7 cellular contexts compared by ENCODE assay signal in the genomic region with DNA sequence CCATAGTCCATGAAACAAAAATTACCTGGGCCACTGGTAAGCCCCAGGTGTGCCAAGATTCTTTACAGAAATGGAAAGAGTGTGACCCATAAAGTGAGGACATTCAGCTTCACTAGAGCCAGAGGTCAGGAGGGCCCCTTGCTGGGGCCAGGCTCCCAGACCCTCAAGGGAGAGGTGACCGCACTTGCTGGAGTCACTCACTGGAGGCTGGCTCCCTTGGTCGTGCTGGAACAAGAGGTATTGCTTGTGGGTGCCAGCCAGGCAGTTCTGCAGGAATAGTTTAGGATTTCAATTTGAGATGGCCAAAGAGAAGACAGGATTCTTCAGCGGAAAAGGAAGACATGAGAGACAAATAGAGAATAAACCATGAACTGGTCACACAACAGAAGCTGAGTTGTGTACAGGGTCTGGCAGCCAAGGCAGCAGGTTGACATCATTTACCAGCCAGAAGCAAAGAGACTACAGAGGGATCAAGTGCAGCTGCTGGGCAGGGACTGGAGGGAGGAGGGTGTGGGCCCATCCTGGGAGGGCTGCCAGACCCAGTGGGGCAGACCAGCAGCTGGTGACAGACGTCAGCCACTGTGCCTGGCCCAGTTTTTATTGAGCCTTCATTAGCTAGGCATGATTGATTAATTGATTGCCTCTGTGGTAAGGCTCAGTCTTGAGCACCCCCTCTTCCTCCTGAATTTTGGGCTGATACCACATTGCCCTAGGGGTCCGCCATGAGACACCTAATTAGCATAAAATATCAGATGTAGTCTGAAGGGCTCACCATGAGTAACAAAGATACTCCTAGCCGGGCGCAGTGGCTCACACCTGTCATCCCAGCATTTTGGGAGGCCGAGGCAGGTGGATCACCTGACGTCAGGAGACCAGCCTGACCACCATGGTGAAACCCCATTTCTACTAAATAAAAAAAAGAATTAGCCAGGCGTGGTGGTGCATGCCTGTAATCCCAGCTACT. TPM values are rescaled to one million over a fixed set of nuclear protein-coding genes. Genes with fewer than 3 reads are reported as not detected.
DNase-seq lines count a peak whose midpoint lies in the region; ATAC-seq and TF ChIP-seq lines count a peak whose summit lies in the region.
"Not testable (repeated sequence)": the region's sequence is repeated elsewhere in the genome, so short reads cannot be mapped to it uniquely, and the experiment has no call there.

No MANE protein-coding gene starts in this region.

- peak; percentile 7 for DNase-seq in DMS53 (lab: John Stamatoyannopoulos, UW)
- peak; percentile 36 for DNase-seq in NCI-H2029 treated with DMSO at 0.1 percent for 48 hours (lab: John Stamatoyannopoulos, UW)
- DNase-seq in NCI-H774 (lab: John Stamatoyannopoulos, UW): peak; percentile 47
- peak; percentile 19 to 60 (median 48) for DNase-seq in body of pancreas
- DNase-seq in Right ventricle myocardium inferior (ENCODE audit: missing footprints): not testable (repeated sequence)
- peak; percentile 80 for DNase-seq in medulla oblongata (ENCODE audit: extremely low spot score)
- peak; percentile 36 for DNase-seq in retina

- H3K36me3 ChIP-seq in body of pancreas (replicated peaks in 1 of 2; ENCODE audit: insufficient read depth in 1 of 2, low read depth in 2 of 2): not testable (repeated sequence)

- WGBS in body of pancreas, 2 donors: 75 to 82% methylated on average over 7 to 10 of the region's 10 CpGs

- H3K27ac ChIP-seq in body of pancreas: peak overlapping the region in 2 of 4 donors; percentile 36 to 55

- not testable (repeated sequence) for H3K4me3 ChIP-seq in body of pancreas

- not testable (repeated sequence) for H3K4me1 ChIP-seq in body of pancreas

- H3K9me3 ChIP-seq in body of pancreas: not testable (repeated sequence)

- intact Hi-C loops in body of pancreas (cut with DNase I); Right ventricle myocardium inferior (cut with DNase I): not testable (repeated sequence)

- not testable (repeated sequence) for H3K27me3 ChIP-seq in body of pancreas

- TF ChIP-seq CTCF in body of pancreas (IDR thresholded peaks at IDR 0.05): not testable (repeated sequence)

- not testable (repeated sequence) for TF ChIP-seq POLR2A in body of pancreas (IDR thresholded peaks at IDR 0.05)

- ATAC-seq in body of pancreas (peak; percentile 82), Right ventricle myocardium inferior (peak; percentile 94)

RNA-seq across cellular contexts. Expression of a gene that starts 40.1 kb away (rescaled TPM):
- total RNA-seq in body of pancreas (10 to 100 TPM in 1 of 2 donors, 1 to 10 TPM in 1; 7.6 to 15.6 TPM), Right ventricle myocardium inferior (10.7 TPM)

RNA-seq across cellular contexts. Expression of a gene that starts 41.3 kb away (rescaled TPM):
- total RNA-seq in body of pancreas: 10 to 100 TPM; 37.9 to 52.1 TPM
- 210 TPM for total RNA-seq in Right ventricle myocardium inferior
